ENCODE assay signal across 21 cellular contexts in genomic region chr11:133720951-133721350, GRCh38.
A peak's percentile ranks its signal among the peaks of the same experiment; 100 is the strongest.
DNase-seq lines count a peak whose midpoint lies in the region; ATAC-seq and TF ChIP-seq lines count a peak whose summit lies in the region.
"Had no signal": no experiment of that assay in that cellular context is flagged by ENCODE, and none has a peak within 500 bp of the region (broad histone marks: within the 10 kb centered on the region; RNA-seq: fewer than 3 reads in every experiment).

No MANE protein-coding gene starts in this region.

- H3K4me3 ChIP-seq in endodermal cell (ENCODE audit: low read length): no peak overlapping the region
- H3K4me3 ChIP-seq: BLaER1 treated with 17β-estradiol and CSF1 and Interleukin-3, amounts not matched to agents 10 nM and 100 nM; GM23338 had no signal

- no peaks in the 10 kb centered on the region for H3K4me1 Mint-ChIP-seq in endodermal cell
- H3K4me1 Mint-ChIP-seq: CD14-positive monocyte; CD8-positive, alpha-beta memory T cell; GM23338 had no signal

- TF ChIP-seq CTCF in endodermal cell (conservative IDR thresholded peaks at IDR 0.05): no peak

- H3K27ac Mint-ChIP-seq in endodermal cell: no peak overlapping the region
- H3K27ac Mint-ChIP-seq: CD4-positive, alpha-beta T cell; CD8-positive, alpha-beta memory T cell; GM23338; H9 had no signal

- WGBS in endodermal cell (ENCODE audit: insufficient coverage in 1 of 2, insufficient read length in 1 of 2), 2 experiments: 95 to 98% methylated on average over 5 to 6 of the region's 6 CpGs

- no peaks in the 10 kb centered on the region for H3K9me3 ChIP-seq in endodermal cell (ENCODE audit: control insufficient read depth, low read length)
- H3K9me3 ChIP-seq: BE2C; BLaER1 treated with 17β-estradiol and CSF1 and Interleukin-3, amounts not matched to agents 10 nM and 100 nM had no signal

- H3K36me3 ChIP-seq in endodermal cell (ENCODE audit: control insufficient read depth, insufficient read depth, low read length): no peaks in the 10 kb centered on the region
- H3K36me3 ChIP-seq: BE2C; BLaER1 treated with 17β-estradiol and CSF1 and Interleukin-3, amounts not matched to agents 10 nM and 100 nM had no signal

- no peaks in the 10 kb centered on the region for H3K4me1 ChIP-seq in endodermal cell (ENCODE audit: control insufficient read depth, insufficient read depth, low read length)
- H3K4me1 ChIP-seq: BE2C had no signal

- no peak for ATAC-seq in GM18520 (IDR thresholded peaks at IDR 0.05; ENCODE audit: unreplicated experiment)
- ATAC-seq: GM23338, HCT116 had no signal

- no peaks in the 10 kb centered on the region for H3K27me3 ChIP-seq in endodermal cell (ENCODE audit: control insufficient read depth, insufficient read depth, low read length, poor library complexity, severe bottlenecking)
- H3K27me3 ChIP-seq: BLaER1 treated with 17β-estradiol and CSF1 and Interleukin-3, amounts not matched to agents 10 nM and 100 nM had no signal

- H3K27ac ChIP-seq in endodermal cell (ENCODE audit: low read depth, low read length): peak overlapping the region; percentile 38
- H3K27ac ChIP-seq: 22Rv1; BLaER1 treated with 17β-estradiol and CSF1 and Interleukin-3, amounts not matched to agents 10 nM and 100 nM had no signal

- DNase-seq in Ammon's horn (ENCODE audit: low spot score): peak; percentile 40
- DNase-seq in endodermal cell: no peak
- peak; percentile 69 for DNase-seq in occipital lobe (lab: John Stamatoyannopoulos, UW)
- peak; percentile 48 for DNase-seq in superior temporal gyrus (ENCODE audit: extremely low spot score)
- DNase-seq in KG1 (lab: John Stamatoyannopoulos, UW): no peak
- DNase-seq in activated naive CD4-positive, alpha-beta T cell treated with anti-CD3 and anti-CD28 coated beads, Interleukin-2, amount 50 U/mL, for 16 hours: no peak
- DNase-seq in G401 (ENCODE audit: low spot score): no peak
- DNase-seq: BE2C; CD4-positive, alpha-beta T cell; CD8-positive, alpha-beta memory T cell; DMS 273 treated with DMSO at 0.1 percent for 48 hours; DMS79; EL; GF-D8; H9 had no signal

- H3K36me3 Mint-ChIP-seq in endodermal cell (ENCODE audit: low read depth): no peaks in the 10 kb centered on the region
- H3K36me3 Mint-ChIP-seq: CD14-positive monocyte; CD8-positive, alpha-beta memory T cell had no signal

- H3K27me3 Mint-ChIP-seq in endodermal cell (ENCODE audit: insufficient read depth): peaks cover 36% of the 10 kb centered on the region

- H3K4me3 Mint-ChIP-seq in endodermal cell: no peak overlapping the region
- H3K4me3 Mint-ChIP-seq: CD14-positive monocyte; CD4-positive, alpha-beta T cell; CD8-positive, alpha-beta memory T cell; GM23338; H9 had no signal

- no peaks in the 10 kb centered on the region for H3K9me3 Mint-ChIP-seq in endodermal cell
- H3K9me3 Mint-ChIP-seq: CD4-positive, alpha-beta T cell; GM23338; H9 had no signal

- in situ Hi-C loops in G401 (cut with HindIII; ENCODE audit: low sequenced_read_pairs): no loop called here

- no peak overlapping the region for H3K9ac ChIP-seq in endodermal cell (ENCODE audit: extremely low read depth, low read length, poor library complexity, severe bottlenecking)
- H3K9ac ChIP-seq: BLaER1 treated with 17β-estradiol and CSF1 and Interleukin-3, amounts not matched to agents 10 nM and 100 nM had no signal

Comparison
In these comparisons a context has a peak if more than half of its experiments do, and no peak if none do; other contexts are left out.
1. DNase-seq: peak in Ammon's horn (single experiment), occipital lobe (single experiment) and superior temporal gyrus (single experiment); none in endodermal cell (single experiment), KG1 (single experiment), activated naive CD4-positive, alpha-beta T cell treated with anti-CD3 and anti-CD28 coated beads, Interleukin-2, amount 50 U/mL, for 16 hours (single experiment) and G401 (single experiment).